In genomic region chr18:2256577-2256976, GRCh38 we compare ENCODE assay signal across 33 cellular contexts.
"Had no signal": no experiment of that assay in that cellular context is flagged by ENCODE, and none has a peak within 500 bp of the region (broad histone marks: within the 10 kb centered on the region; RNA-seq: fewer than 3 reads in every experiment).

No MANE protein-coding gene starts in this region.

- H3K9me3 Mint-ChIP-seq: activated CD8-positive, alpha-beta T cell treated with anti-CD3 and anti-CD28 coated beads for 36 hours; activated naive CD8-positive, alpha-beta T cell treated with anti-CD3 and anti-CD28 coated beads, Interleukin-2, amount 50 U/mL, for 24 hours; activated T-cell treated with anti-CD3 and anti-CD28 coated beads, Interleukin-2, amount 50 U/mL, for 4 hours; activated T-helper 17 cell treated with anti-CD3 and anti-CD28 coated beads, Interleukin-2, amount 50 U/mL, for 72 hours; stimulated activated naive CD8-positive, alpha-beta T cell treated with anti-CD3 and anti-CD28 coated beads, Interleukin-15, amount 100 ng/mL, for 72 hours had no signal

- H3K4me3 ChIP-seq: heart left ventricle, pancreas, prostate gland, sigmoid colon, thyroid gland, upper lobe of left lung had no signal

- H3K27me3 Mint-ChIP-seq: activated CD8-positive, alpha-beta T cell treated with anti-CD3 and anti-CD28 coated beads for 36 hours had no signal

- H3K27ac Mint-ChIP-seq: activated CD8-positive, alpha-beta T cell treated with anti-CD3 and anti-CD28 coated beads for 36 hours; activated naive CD8-positive, alpha-beta T cell treated with anti-CD3 and anti-CD28 coated beads, Interleukin-2, amount 50 U/mL, for 24 hours; activated T-helper 17 cell treated with anti-CD3 and anti-CD28 coated beads, Interleukin-2, amount 50 U/mL, for 72 hours; endodermal cell; immature natural killer cell; naive thymus-derived CD4-positive, alpha-beta T cell; stimulated activated effector memory CD8-positive, alpha-beta T cell treated with anti-CD3 and anti-CD28 coated beads, Interleukin-12 subunit alpha, Interleukin-12 subunit beta, amount 100 ng/mL, for 72 hours; stimulated activated naive CD8-positive, alpha-beta T cell treated with anti-CD3 and anti-CD28 coated beads, Interleukin-15, amount 100 ng/mL, for 72 hours had no signal

- DNase-seq: activated CD4-positive, alpha-beta T cell treated with anti-CD3 and anti-CD28 coated beads, Interleukin-2, amount 50 U/mL, for 1 hour; activated CD4-positive, CD25-positive, alpha-beta regulatory T cell treated with anti-CD3 and anti-CD28 coated beads, Interleukin-2, amount 50 U/mL, for 72 hours; activated CD8-positive, alpha-beta T cell treated with anti-CD3 and anti-CD28 coated beads for 36 hours; activated gamma-delta T cell treated with Interleukin-2 at 50 U/mL for 16 hours; activated naive CD4-positive, alpha-beta T cell treated with anti-CD3 and anti-CD28 coated beads, Interleukin-2, amount 50 U/mL, for 16 hours; activated naive CD8-positive, alpha-beta T cell treated with anti-CD3 and anti-CD28 coated beads, Interleukin-2, amount 50 U/mL, for 24 hours; activated T-cell treated with anti-CD3 and anti-CD28 coated beads, Interleukin-2, amount 50 U/mL, for 4 hours; amygdala; central memory CD4-positive, alpha-beta T cell; endodermal cell; foreskin keratinocyte; heart left ventricle; hypothalamus; immature natural killer cell; kidney; left colon; midbrain; naive thymus-derived CD4-positive, alpha-beta T cell; nucleus accumbens; pancreas; retina; sigmoid colon; small intestine; stimulated activated CD4-positive, alpha-beta T cell treated with anti-CD3 and anti-CD28 coated beads, Interleukin-4, amount 100 ng/mL, for 24 hours; stimulated activated naive CD8-positive, alpha-beta T cell treated with anti-CD3 and anti-CD28 coated beads, Interleukin-15, amount 100 ng/mL, for 72 hours; T1000; thyroid gland; upper lobe of left lung had no signal

- H3K4me3 Mint-ChIP-seq: activated CD8-positive, alpha-beta T cell treated with anti-CD3 and anti-CD28 coated beads for 36 hours; activated naive CD8-positive, alpha-beta T cell treated with anti-CD3 and anti-CD28 coated beads, Interleukin-2, amount 50 U/mL, for 24 hours; activated T-cell treated with anti-CD3 and anti-CD28 coated beads, Interleukin-2, amount 50 U/mL, for 4 hours; activated T-helper 17 cell treated with anti-CD3 and anti-CD28 coated beads, Interleukin-2, amount 50 U/mL, for 72 hours; endodermal cell; immature natural killer cell; naive thymus-derived CD4-positive, alpha-beta T cell; neural crest cell; stimulated activated effector memory CD8-positive, alpha-beta T cell treated with anti-CD3 and anti-CD28 coated beads, Interleukin-12 subunit alpha, Interleukin-12 subunit beta, amount 100 ng/mL, for 72 hours; stimulated activated naive CD8-positive, alpha-beta T cell treated with anti-CD3 and anti-CD28 coated beads, Interleukin-15, amount 100 ng/mL, for 72 hours had no signal

- H3K4me1 Mint-ChIP-seq: activated naive CD8-positive, alpha-beta T cell treated with anti-CD3 and anti-CD28 coated beads, Interleukin-2, amount 50 U/mL, for 24 hours; activated T-helper 17 cell treated with anti-CD3 and anti-CD28 coated beads, Interleukin-2, amount 50 U/mL, for 72 hours; endodermal cell; immature natural killer cell; naive thymus-derived CD4-positive, alpha-beta T cell; neural crest cell; stimulated activated effector memory CD8-positive, alpha-beta T cell treated with anti-CD3 and anti-CD28 coated beads, Interleukin-12 subunit alpha, Interleukin-12 subunit beta, amount 100 ng/mL, for 72 hours; stimulated activated naive CD8-positive, alpha-beta T cell treated with anti-CD3 and anti-CD28 coated beads, Interleukin-15, amount 100 ng/mL, for 72 hours had no signal

- ATAC-seq: activated CD8-positive, alpha-beta T cell treated with anti-CD3 and anti-CD28 coated beads for 36 hours; activated naive CD8-positive, alpha-beta T cell treated with anti-CD3 and anti-CD28 coated beads, Interleukin-2, amount 50 U/mL, for 24 hours; activated T-cell treated with anti-CD3 and anti-CD28 coated beads, Interleukin-2, amount 50 U/mL, for 4 hours; activated T-helper 17 cell treated with anti-CD3 and anti-CD28 coated beads, Interleukin-2, amount 50 U/mL, for 72 hours; esophagus mucosa; foreskin keratinocyte; heart left ventricle; left colon; naive thymus-derived CD4-positive, alpha-beta T cell; pancreas; stimulated activated effector memory CD8-positive, alpha-beta T cell treated with anti-CD3 and anti-CD28 coated beads, Interleukin-12 subunit alpha, Interleukin-12 subunit beta, amount 100 ng/mL, for 72 hours; stimulated activated naive CD8-positive, alpha-beta T cell treated with anti-CD3 and anti-CD28 coated beads, Interleukin-15, amount 100 ng/mL, for 72 hours had no signal

- H3K36me3 Mint-ChIP-seq: immature natural killer cell; naive thymus-derived CD4-positive, alpha-beta T cell; stimulated activated effector memory CD8-positive, alpha-beta T cell treated with anti-CD3 and anti-CD28 coated beads, Interleukin-12 subunit alpha, Interleukin-12 subunit beta, amount 100 ng/mL, for 72 hours had no signal
